14 cellular contexts compared by ENCODE assay signal in the genomic region with DNA sequence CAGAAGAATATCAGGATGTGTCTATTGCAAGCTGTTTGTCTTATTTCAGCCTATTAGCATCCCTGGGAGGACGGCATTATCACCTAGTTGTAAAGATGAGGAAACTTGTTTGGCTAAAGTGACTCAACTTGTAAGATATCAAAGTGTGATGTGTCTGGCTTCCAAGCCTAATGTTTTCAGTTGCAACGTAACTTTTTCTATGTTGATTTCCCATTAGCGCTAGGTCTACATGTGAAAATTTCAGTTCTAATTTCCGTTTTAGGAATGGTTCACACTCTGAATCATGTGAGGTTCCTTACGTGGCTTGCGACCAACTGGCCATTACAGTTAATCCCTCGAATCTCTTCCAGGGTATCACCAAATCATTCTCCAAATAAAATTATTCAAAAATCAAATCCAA. TPM values are rescaled to one million over a fixed set of nuclear protein-coding genes. Genes with fewer than 3 reads are reported as not detected.
DNase-seq lines count a peak whose midpoint lies in the region; ATAC-seq and TF ChIP-seq lines count a peak whose summit lies in the region.
"Had no signal": no experiment of that assay in that cellular context is flagged by ENCODE, and none has a peak within 500 bp of the region (broad histone marks: within the 10 kb centered on the region; RNA-seq: fewer than 3 reads in every experiment).

No MANE protein-coding gene starts in this region.

- H3K36me3 ChIP-seq in OCI-LY3 (replicated peaks; ENCODE audit: low read depth, low read length) = no peaks in the 10 kb centered on the region
- no peaks in the 10 kb centered on the region for H3K36me3 ChIP-seq in smooth muscle cell (ENCODE audit: low read depth)
- H3K36me3 ChIP-seq: HAP-1 had no signal

- H4K20me1 ChIP-seq in OCI-LY3 (ENCODE audit: insufficient read depth, low read length) (no peaks in the 10 kb centered on the region), smooth muscle cell (ENCODE audit: low read depth) (no peaks in the 10 kb centered on the region)

- no peak for TF ChIP-seq CTCF in OCI-LY3 (IDR thresholded peaks at IDR 0.05; ENCODE audit: low read depth, low read length)
- TF ChIP-seq CTCF in smooth muscle cell (IDR thresholded peaks at IDR 0.05; ENCODE audit: borderline replicate concordance, insufficient read depth, poor library complexity, severe bottlenecking) = no peak

- H3K9me3 ChIP-seq in OCI-LY3 (ENCODE audit: insufficient read depth, low read length) = no peaks in the 10 kb centered on the region
- no peaks in the 10 kb centered on the region for H3K9me3 ChIP-seq in smooth muscle cell (replicated peaks; ENCODE audit: low read depth)
- H3K9me3 ChIP-seq: HAP-1 had no signal

- no peaks in the 10 kb centered on the region for H3F3A ChIP-seq in smooth muscle cell (ENCODE audit: low read depth)

- H3K27me3 ChIP-seq in OCI-LY3 (ENCODE audit: low read depth, low read length) = no peaks in the 10 kb centered on the region
- no peaks in the 10 kb centered on the region for H3K27me3 ChIP-seq in smooth muscle cell (ENCODE audit: low read depth)

- DNase-seq in effector CD4-positive, alpha-beta T cell = no peak
- no peak for DNase-seq in sciatic nerve (ENCODE audit: low spot score)
- no peak for DNase-seq in left lobe of liver (ENCODE audit: low spot score)
- DNase-seq in smooth muscle cell (lab: John Stamatoyannopoulos, UW; ENCODE audit: unreplicated experiment) = no peak
- DNase-seq: activated CD4-positive, alpha-beta T cell treated with anti-CD3 and anti-CD28 coated beads for 1 hour; activated T-cell treated with anti-CD3 and anti-CD28 coated beads, Interleukin-2, amount 50 U/mL, for 24 hours; amygdala; CD4-positive, CD25-positive, alpha-beta regulatory T cell; NCI-H1694 had no signal

- H3K79me2 ChIP-seq in OCI-LY3 (ENCODE audit: low read length) = no peaks in the 10 kb centered on the region
- no peaks in the 10 kb centered on the region for H3K79me2 ChIP-seq in smooth muscle cell (ENCODE audit: low read depth)

- H3K4me2 ChIP-seq in OCI-LY3 (ENCODE audit: low read length) (peak overlapping the region; percentile 83), smooth muscle cell (no peak overlapping the region)

- H3K4me3 ChIP-seq in OCI-LY3 (ENCODE audit: low read length) (peak overlapping the region; percentile 61), smooth muscle cell (no peak overlapping the region)
- H3K4me3 ChIP-seq: HAP-1 had no signal

- H3K27ac ChIP-seq in OCI-LY3 (ENCODE audit: low read length) (peak overlapping the region; percentile 56), smooth muscle cell (ENCODE audit: low read depth) (no peak overlapping the region)

- intact Hi-C loops in sciatic nerve (cut with DNase I) = no loop called here

- H3K4me1 ChIP-seq in OCI-LY3 (ENCODE audit: low read length) = peaks cover 25% of the 10 kb centered on the region
- H3K4me1 ChIP-seq in smooth muscle cell (ENCODE audit: low read depth) = no peaks in the 10 kb centered on the region
- H3K4me1 ChIP-seq: HAP-1 had no signal

- H3K9ac ChIP-seq in OCI-LY3 (ENCODE audit: low read length) (peak overlapping the region; percentile 16; the same call in 1 of the 2 replicates), smooth muscle cell (ENCODE audit: low read depth) (no peak overlapping the region)

- 77% methylated on average over 7 of the region's 7 CpGs for WGBS in smooth muscle cell (ENCODE audit: low lambda C conversion rate)

- ATAC-seq in GM18858 (IDR thresholded peaks at IDR 0.05; ENCODE audit: unreplicated experiment) (peak; percentile 47), GM21529 (IDR thresholded peaks at IDR 0.05; ENCODE audit: unreplicated experiment) (peak; percentile 64), HG03060 (IDR thresholded peaks at IDR 0.05; ENCODE audit: low read depth, unreplicated experiment) (peak; percentile 34), sciatic nerve (no peak), left lobe of liver (no peak)

- H2AFZ ChIP-seq in OCI-LY3 (ENCODE audit: low read depth, low read length) (no peak overlapping the region), smooth muscle cell (ENCODE audit: low read depth) (no peak overlapping the region)

RNA-seq across cellular contexts. Expression of gene LLPH, which starts 58.0 kb away (rescaled TPM):
- total RNA-seq in sciatic nerve (21.4 TPM), left lobe of liver (8.4 TPM), smooth muscle cell (9.2 and 15.6 TPM in 2 replicates)
- 33.1 and 39.7 TPM in 2 replicates for polyA plus RNA-seq in smooth muscle cell

Comparison
In these comparisons a context has a peak if more than half of its experiments do, and no peak if none do; other contexts are left out.
1. ATAC-seq: peak in GM18858 (single experiment), GM21529 (single experiment) and HG03060 (single experiment); none in sciatic nerve (single experiment) and left lobe of liver (single experiment).